ENCODE assay signal across 12 cellular contexts in genomic region chr4:139188648-139189416, GRCh38. TPM values are rescaled to one million over a fixed set of nuclear protein-coding genes. Genes with fewer than 3 reads are reported as not detected.
DNase-seq lines count a peak whose midpoint lies in the region; ATAC-seq and TF ChIP-seq lines count a peak whose summit lies in the region.
"Had no signal": no experiment of that assay in that cellular context is flagged by ENCODE, and none has a peak within 500 bp of the region (broad histone marks: within the 10 kb centered on the region; RNA-seq: fewer than 3 reads in every experiment).

No MANE protein-coding gene starts in this region.

- no TSS peak for BruUV-seq in IMR-90 (replicated peaks; lab: Mats Ljungman, UMichigan)

- H3K27ac ChIP-seq in IMR-90 (ENCODE audit: insufficient read depth, low read length) (no peak overlapping the region), SK-N-MC (peak overlapping the region; percentile 48), right cardiac atrium (ENCODE audit: low read length) (no peak overlapping the region), prostate gland (no peak overlapping the region)

- no peak overlapping the region for H3K4me3 Mint-ChIP-seq in type B pancreatic cell
- H3K4me3 Mint-ChIP-seq: effector memory CD8-positive, alpha-beta T cell; T-cell had no signal

- 72% methylated on average over 2 of the region's 9 CpGs; no CpG with 5 or more reads in 1 of the 2 experiments for WGBS in IMR-90 (ENCODE audit: extremely low coverage in 2 of 2, insufficient read length in 1 of 2), 2 experiments
- 65% methylated on average over 9 of the region's 9 CpGs for WGBS in right cardiac atrium
- 87% methylated on average over 9 of the region's 9 CpGs for WGBS in prostate gland

- TF ChIP-seq POLR2A in IMR-90 (IDR thresholded peaks at IDR 0.05; ENCODE audit: low read depth, low read length) (no peak), prostate gland (IDR thresholded peaks at IDR 0.05) (no peak)

- no peak overlapping the region for H2BK15ac ChIP-seq in IMR-90 (ENCODE audit: low read depth, low read length)

- H4K8ac ChIP-seq in IMR-90 (ENCODE audit: low read depth in 2 of 2, low read length in 2 of 2), result no peak overlapping the region

- no peak overlapping the region for H4K91ac ChIP-seq in IMR-90 (ENCODE audit: insufficient read depth, low read depth, low read length)

- intact Hi-C loops in IMR-90 (cut with micrococcal nuclease) (no loop called here), right cardiac atrium (cut with DNase I) (loop anchor here in 1 of 4 donors (10.0 kb wide), 1 partner anchor 84 kb away; no protein-coding TSS in a partner anchor), prostate gland (cut with DNase I) (no loop called here)

- in situ Hi-C loops in IMR-90 (cut with MboI; ENCODE audit: low sequenced_read_pairs), result loop anchor here (10.0 kb wide), 1 partner anchor 106 kb away; no protein-coding TSS in a partner anchor

- H4K5ac ChIP-seq in IMR-90 (ENCODE audit: low read depth, low read length), result no peak overlapping the region

- POLR2A ChIA-PET in IMR-90 (lab: Charles Lee; ENCODE audit: unreplicated experiment), result no interaction called here

- DNase-seq in IMR-90 (no peak), SK-N-MC (ENCODE audit: low read depth, low spot score) (no peak), right cardiac atrium (no peak), type B pancreatic cell (ENCODE audit: extremely low spot score, unreplicated experiment) (no peak), prostate gland (ENCODE audit: low spot score) (no peak), NCI-H2196 treated with DMSO at 0.1 percent for 48 hours (lab: John Stamatoyannopoulos, UW; ENCODE audit: unreplicated experiment) (no peak)
- DNase-seq in activated CD4-positive, alpha-beta T cell treated with anti-CD3 and anti-CD28 coated beads for 1 hour, result no peak
- DNase-seq: adrenal gland; DMS53; effector memory CD8-positive, alpha-beta T cell; NCI-H524; T-cell had no signal

- no peak overlapping the region for H3K4me2 ChIP-seq in IMR-90 (ENCODE audit: low read depth, low read length)

- H2BK20ac ChIP-seq in IMR-90 (ENCODE audit: low read depth, low read length), result no peak overlapping the region

- no peaks in the 10 kb centered on the region for H3K9me1 ChIP-seq in IMR-90 (ENCODE audit: insufficient read depth, low read length)

- H3K4me1 ChIP-seq in IMR-90 (ENCODE audit: control insufficient read depth, insufficient read depth, low read length), result no peaks in the 10 kb centered on the region
- peaks cover 2% of the 10 kb centered on the region for H3K4me1 ChIP-seq in right cardiac atrium (ENCODE audit: control insufficient read depth, insufficient read depth, low read length)
- no peaks in the 10 kb centered on the region for H3K4me1 ChIP-seq in prostate gland (replicated peaks)
- H3K4me1 ChIP-seq: adrenal gland had no signal

- 0 out of 2 replicates have a peak overlapping the region, but pooled peaks have one; percentile 51 for H3K14ac ChIP-seq in IMR-90 (replicated peaks; ENCODE audit: low read depth, low read length)

- H3K36me3 Mint-ChIP-seq in type B pancreatic cell, result no peaks in the 10 kb centered on the region
- H3K36me3 Mint-ChIP-seq: T-cell had no signal

- H3K56ac ChIP-seq in IMR-90 (ENCODE audit: extremely low read depth, insufficient read depth, low read length), result no peak overlapping the region

- no peaks in the 10 kb centered on the region for H3K9me3 Mint-ChIP-seq in type B pancreatic cell
- H3K9me3 Mint-ChIP-seq: effector memory CD8-positive, alpha-beta T cell; T-cell had no signal

- TF ChIP-seq RAD21 in IMR-90 (IDR thresholded peaks at IDR 0.05; ENCODE audit: low read length), result no peak

- H3K9ac ChIP-seq in IMR-90 (ENCODE audit: low read depth, low read length) (no peak overlapping the region), SK-N-MC (ENCODE audit: insufficient read length) (peak overlapping the region; percentile 12)

- no peak for TF ChIP-seq CTCF in IMR-90 (conservative IDR thresholded peaks at IDR 0.05; ENCODE audit: low read depth, low read length)
- TF ChIP-seq CTCF in type B pancreatic cell (conservative IDR thresholded peaks at IDR 0.05), result no peak
- TF ChIP-seq CTCF in prostate gland (IDR thresholded peaks at IDR 0.05), result no peak

- ATAC-seq in IMR-90 (ENCODE audit: low read depth) (no peak), right cardiac atrium (peak; percentile 70 to 71)
- ATAC-seq: effector memory CD8-positive, alpha-beta T cell; T-cell had no signal

- no peaks in the 10 kb centered on the region for H4K20me1 ChIP-seq in IMR-90 (ENCODE audit: insufficient read depth, low read length)

- no peak overlapping the region for H3K23ac ChIP-seq in IMR-90 (ENCODE audit: low read depth, low read length)

- no peak overlapping the region for H3K18ac ChIP-seq in IMR-90 (ENCODE audit: low read depth, low read length)

- CTCF ChIA-PET in IMR-90 (lab: Yijun Ruan, JAX), result interaction anchor here (0.6 kb wide), 1 partner anchor 34 kb away, joined by 4 read pairs; no protein-coding TSS in a partner anchor

- H3K27me3 ChIP-seq in IMR-90 (ENCODE audit: control insufficient read depth, insufficient read depth, low read length) (no peaks in the 10 kb centered on the region), right cardiac atrium (ENCODE audit: control insufficient read depth, insufficient read depth) (no peaks in the 10 kb centered on the region), prostate gland (replicated peaks; ENCODE audit: insufficient read depth) (no peaks in the 10 kb centered on the region)
- H3K27me3 ChIP-seq: adrenal gland had no signal

- H3K27ac Mint-ChIP-seq in type B pancreatic cell, result peak overlapping the region; percentile 9
- H3K27ac Mint-ChIP-seq: effector memory CD8-positive, alpha-beta T cell; T-cell had no signal

- no peak overlapping the region for H2BK120ac ChIP-seq in IMR-90 (ENCODE audit: low read depth, low read length)

- peaks cover 4% of the 10 kb centered on the region for H3K4me1 Mint-ChIP-seq in type B pancreatic cell (ENCODE audit: unreplicated experiment)
- H3K4me1 Mint-ChIP-seq: T-cell had no signal

- no peaks in the 10 kb centered on the region for H3K79me1 ChIP-seq in IMR-90 (ENCODE audit: low read depth in 1 of 2, low read length in 2 of 2)

- H3K4me3 ChIP-seq in IMR-90 (ENCODE audit: insufficient read depth, low read depth, low read length), result no peak overlapping the region
- H3K4me3 ChIP-seq in SK-N-MC, result no peak overlapping the region
- H3K4me3 ChIP-seq in right cardiac atrium (ENCODE audit: low read length), result no peak overlapping the region
- no peak overlapping the region for H3K4me3 ChIP-seq in prostate gland
- H3K4me3 ChIP-seq: adrenal gland had no signal

- H3K9me3 ChIP-seq in IMR-90 (ENCODE audit: control insufficient read depth, insufficient read depth, low read length), result no peaks in the 10 kb centered on the region
- no peaks in the 10 kb centered on the region for H3K9me3 ChIP-seq in SK-N-MC (ENCODE audit: low read depth, low read length)
- no peaks in the 10 kb centered on the region for H3K9me3 ChIP-seq in right cardiac atrium (ENCODE audit: control insufficient read depth, low read length)
- no peaks in the 10 kb centered on the region for H3K9me3 ChIP-seq in prostate gland
- H3K9me3 ChIP-seq: adrenal gland had no signal

- no peak overlapping the region for H2BK5ac ChIP-seq in IMR-90 (ENCODE audit: low read depth, low read length, poor library complexity, severe bottlenecking)

- dilution Hi-C loops in IMR-90 (cut with HindIII; ENCODE audit: low sequenced_read_pairs, unreplicated experiment), result no loop called here

- no peak overlapping the region for H2AFZ ChIP-seq in IMR-90 (replicated peaks; ENCODE audit: low read length, poor library complexity)

- H2AK5ac ChIP-seq in IMR-90 (ENCODE audit: low read depth, low read length), result no peak overlapping the region

- H3K36me3 ChIP-seq in IMR-90 (ENCODE audit: control insufficient read depth, insufficient read depth, low read length) (no peaks in the 10 kb centered on the region), SK-N-MC (ENCODE audit: insufficient read depth, low read length) (no peaks in the 10 kb centered on the region), prostate gland (no peaks in the 10 kb centered on the region)
- H3K36me3 ChIP-seq: adrenal gland had no signal

- no peak overlapping the region for H3K4ac ChIP-seq in IMR-90 (ENCODE audit: low read depth, low read length)

- no peaks in the 10 kb centered on the region for H3K27me3 Mint-ChIP-seq in type B pancreatic cell
- H3K27me3 Mint-ChIP-seq: T-cell had no signal

- H2AK9ac ChIP-seq in IMR-90 (replicated peaks; ENCODE audit: low read depth, low read length, poor library complexity), result no peak overlapping the region

TF ChIP-seq in IMR-90, 13 proteins besides CTCF, POLR2A, EP300 and RAD21:
- TF ChIP-seq MAFK (IDR thresholded peaks at IDR 0.05; ENCODE audit: low read depth, low read length) (0 out of 2 replicates have a peak, but pooled peaks have one; percentile 19), MXI1 (IDR thresholded peaks at IDR 0.05; ENCODE audit: borderline replicate concordance, low read depth, low read length) (no peak), CEBPB (IDR thresholded peaks at IDR 0.05; ENCODE audit: low read depth, low read length) (no peak)

RNA-seq across cellular contexts. Expression of gene ELF2, which starts 11.8 kb away (rescaled TPM):
- total RNA-seq in IMR-90 (2012; rRNA removed) (37.8 and 42.3 TPM in 2 replicates), right cardiac atrium (10 to 100 TPM; 40.0 to 44.0 (median 42.8) TPM), type B pancreatic cell (ENCODE audit: low replicate concordance) (41.8 and 42.1 TPM in 2 replicates), prostate gland (10 to 100 TPM; 53.2 to 61.7 TPM)
- polyA plus RNA-seq in IMR-90 (2012; rRNA removed) (13.7 and 14.5 TPM in 2 replicates), right cardiac atrium (15.6 TPM)
- 5.0 TPM in 2 replicates for polyA plus RNA-seq in IMR-90 (2012; cell fraction: cytosol; rRNA removed)
- 7.6 and 32.0 TPM in 2 replicates for polyA plus RNA-seq in IMR-90 (2012; cell fraction: nucleus; rRNA removed; ENCODE audit: low replicate concordance)
